9 cellular contexts compared by ENCODE assay signal in the genomic region with DNA sequence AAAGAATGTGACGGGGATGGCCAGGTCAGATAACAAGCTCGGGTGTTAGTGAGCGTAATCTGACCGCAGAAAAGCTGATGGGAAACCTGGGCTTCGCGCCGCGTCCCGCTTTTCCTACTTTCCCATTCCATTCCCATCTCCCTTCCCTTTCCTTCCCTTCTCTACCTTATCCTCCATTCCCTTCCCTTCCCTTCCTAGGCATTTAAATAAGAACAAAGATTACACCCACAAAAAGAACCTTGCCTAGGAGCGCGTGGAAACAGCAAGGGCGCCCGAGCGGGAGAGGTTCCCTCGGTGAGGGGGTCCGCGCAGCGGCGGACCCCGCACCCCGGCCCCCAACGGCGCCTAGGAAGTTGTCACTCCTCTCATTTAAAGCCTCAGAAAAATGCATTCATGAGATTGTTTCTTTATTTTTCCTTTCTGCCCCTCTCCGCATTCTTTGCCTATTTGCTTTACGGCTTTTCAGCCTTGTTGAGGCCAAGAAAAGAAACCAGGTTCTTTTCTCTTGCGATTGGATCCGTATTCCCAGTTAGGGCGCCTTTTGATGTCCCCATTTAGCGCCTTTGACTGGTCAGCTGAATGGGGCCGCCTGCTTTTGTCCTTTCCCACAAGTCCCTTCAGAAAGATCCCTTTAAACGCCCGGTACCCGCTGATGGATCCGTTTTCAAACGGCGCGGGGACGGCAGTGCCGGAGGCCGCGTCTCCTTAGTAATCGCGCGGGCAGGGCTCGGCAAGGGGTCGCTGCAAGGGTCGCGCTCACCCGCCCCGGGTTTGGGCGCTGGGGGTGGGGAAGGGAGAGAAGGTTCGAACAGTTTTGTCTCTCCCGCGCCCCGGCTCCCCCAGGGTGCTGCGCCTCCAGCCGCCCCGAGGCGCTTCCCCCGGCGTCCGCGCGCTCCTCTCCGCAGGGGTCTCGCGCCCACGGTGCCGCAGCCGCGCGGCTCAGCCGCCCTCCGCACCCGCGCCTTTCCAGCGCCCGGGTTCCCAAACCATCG. TPM values are rescaled to one million over a fixed set of nuclear protein-coding genes. Genes with fewer than 3 reads are reported as not detected.
DNase-seq lines count a peak whose midpoint lies in the region; ATAC-seq, FAIRE-seq and TF ChIP-seq lines count a peak whose summit lies in the region.
"Had no signal": no experiment of that assay in that cellular context is flagged by ENCODE, and none has a peak within 500 bp of the region (broad histone marks: within the 10 kb centered on the region; RNA-seq: fewer than 3 reads in every experiment).

No MANE protein-coding gene starts in this region.

- peaks cover 39% of the 10 kb centered on the region for H3K4me1 Mint-ChIP-seq in nephron progenitor cell

- peak overlapping the region; percentile 22 for H3K4me3 ChIP-seq in AG10803 (ENCODE audit: low read length)
- H3K4me3 ChIP-seq in HEK293 (ENCODE audit: low read depth, low read length), result peak overlapping the region; percentile 35
- peak overlapping the region; percentile 17 to 63 (median 31) for H3K4me3 ChIP-seq in H1 (ENCODE audit: extremely low read depth in 1 of 4, insufficient read depth in 2 of 4, low read depth in 3 of 4, low read length in 4 of 4)

- no peak overlapping the region for H3K27ac Mint-ChIP-seq in nephron progenitor cell

- H3K27ac ChIP-seq in HEK293 (ENCODE audit: extremely low read depth, low read depth, low read length) (no peak overlapping the region), H1 (ENCODE audit: low read depth, low read length) (no peak overlapping the region)

- no peaks in the 10 kb centered on the region for H3K36me3 Mint-ChIP-seq in nephron progenitor cell (ENCODE audit: low read depth)

- H3K9ac ChIP-seq in H1 (replicated peaks in 1 of 4; ENCODE audit: extremely low read depth in 1 of 4, low read depth in 3 of 4, low read length in 3 of 4), result no peak overlapping the region

- H3K79me2 ChIP-seq in H1 (ENCODE audit: control insufficient read depth in 1 of 2, insufficient read depth in 2 of 2, low read length in 2 of 2), result no peaks in the 10 kb centered on the region

- 0 out of 2 replicates have a peak overlapping the region, but pooled peaks have one; percentile 68 for H2BK12ac ChIP-seq in H1 (ENCODE audit: low read depth, low read length)

- no peaks in the 10 kb centered on the region for H3K9me3 Mint-ChIP-seq in nephron progenitor cell

- no peak for TF ChIP-seq POLR2A in H1 (IDR thresholded peaks at IDR 0.05; ENCODE audit: control extremely low read depth in 1 of 2, low read depth in 2 of 2, low read length in 2 of 2)

- no peaks in the 10 kb centered on the region for H3K79me1 ChIP-seq in H1 (ENCODE audit: low read depth, low read length)

- H3K18ac ChIP-seq in H1 (ENCODE audit: extremely low read depth, low read length), result no peak overlapping the region; the same call in 1 of the 2 replicates

- no peak overlapping the region for H2BK120ac ChIP-seq in H1 (replicated peaks; ENCODE audit: low read depth, low read length)

- no peak overlapping the region for H2AK5ac ChIP-seq in H1 (ENCODE audit: low read depth, low read length)

- no peak for ATAC-seq in GM18502 (IDR thresholded peaks at IDR 0.05; ENCODE audit: poor library complexity, unreplicated experiment)

- no peak overlapping the region for H4K5ac ChIP-seq in H1 (ENCODE audit: insufficient read length, low read depth, low read length)

- CTCF ChIA-PET in HEK293 (lab: Yijun Ruan, JAX), result interaction anchor here (1.2 kb wide), 1 partner anchor 175 kb away, joined by 3 read pairs; no protein-coding TSS in a partner anchor
- CTCF ChIA-PET in H1 (lab: Charles Lee; ENCODE audit: partially characterized antibody), result interaction anchor here (1.4 to 4.4 kb wide), 7 partner anchors 10 to 155 kb away, joined by 3 to 11 read pairs (median 6); a partner anchor contains a TSS

- FAIRE-seq in H1 (lab: Jason Lieb, UNC), result no peak

- H3K14ac ChIP-seq in H1 (ENCODE audit: insufficient read length), result no peak overlapping the region

- no peak overlapping the region for H2BK20ac ChIP-seq in H1 (ENCODE audit: low read length)

- no peak overlapping the region for H4K8ac ChIP-seq in H1 (ENCODE audit: extremely low read depth, insufficient read depth, low read length)

- peak overlapping the region; percentile 75 to 85 for H3K4me2 ChIP-seq in H1 (ENCODE audit: insufficient read depth in 1 of 2, low read depth in 2 of 2, low read length in 2 of 2)

- H3K4me3 Mint-ChIP-seq in nephron progenitor cell, result peak overlapping the region; percentile 71

- no peak overlapping the region for H3K23ac ChIP-seq in H1 (ENCODE audit: insufficient read length)

- peaks cover 67 to 85% (median 83%) of the 10 kb centered on the region in 4 experiments for H3K27me3 ChIP-seq in H1 (replicated peaks in 1 of 4; ENCODE audit: control insufficient read depth in 3 of 4, extremely low read depth in 1 of 4, insufficient read depth in 3 of 4, low read length in 3 of 4)

- no peak overlapping the region for H2AFZ ChIP-seq in H1 (ENCODE audit: low read length)

- no peak for TF ChIP-seq RAD21 in H1 (IDR thresholded peaks at IDR 0.05 in 1 of 2, conservative IDR thresholded peaks at IDR 0.05 in 1 of 2; ENCODE audit: low read depth in 2 of 2, low read length in 2 of 2)

- H3K9me3 ChIP-seq in HEK293 (ENCODE audit: control insufficient read depth, insufficient read depth, low read depth, low read length) (no peaks in the 10 kb centered on the region), H1 (ENCODE audit: insufficient read depth in 2 of 2, low read depth in 1 of 2, low read length in 1 of 2) (no peaks in the 10 kb centered on the region)

- H2BK5ac ChIP-seq in H1 (ENCODE audit: low read depth, low read length), result no peak overlapping the region

- no peak for TF ChIP-seq CTCF in AG10803 (conservative IDR thresholded peaks at IDR 0.05; ENCODE audit: low read length)
- no peak for TF ChIP-seq CTCF in HEK293 (tag by site-specific recombination; IDR thresholded peaks at IDR 0.05)
- TF ChIP-seq CTCF in H1 (IDR thresholded peaks at IDR 0.05; ENCODE audit: control extremely low read depth in 1 of 3, insufficient read depth in 1 of 3, low read depth in 1 of 3, low read length in 3 of 3), result no peak
- no peak for TF ChIP-seq CTCF in nephron progenitor cell (IDR thresholded peaks at IDR 0.05)

- peaks cover 18 to 25% of the 10 kb centered on the region in 2 experiments for H4K20me1 ChIP-seq in H1 (replicated peaks in 1 of 2; ENCODE audit: control insufficient read depth in 1 of 2, insufficient read depth in 2 of 2, low read length in 2 of 2)

- H3K4me1 ChIP-seq in HEK293 (ENCODE audit: control insufficient read depth, insufficient read depth, low read length) (no peaks in the 10 kb centered on the region), H1 (replicated peaks in 1 of 4; ENCODE audit: control insufficient read depth in 3 of 4, insufficient read depth in 4 of 4, low read length in 3 of 4) (peaks cover 0 to 24% (median 17%) of the 10 kb centered on the region in 4 experiments; a peak in 6 of 7 replicates)

- no peak overlapping the region for H4K91ac ChIP-seq in H1 (replicated peaks; ENCODE audit: insufficient read length, low read length)

- no peak overlapping the region for H3K56ac ChIP-seq in H1 (replicated peaks; ENCODE audit: insufficient read length, low read depth, low read length)

- 2% methylated on average over 68 of the region's 79 CpGs; no CpG with 5 or more reads in 1 of the 2 experiments for WGBS in H1 (ENCODE audit: extremely low coverage in 1 of 2, insufficient coverage in 1 of 2, insufficient read length in 1 of 2, insufficient replicate concordance in 2 of 2, low coverage in 1 of 2, low lambda C conversion rate in 2 of 2, missing lambda C conversion rate in 1 of 2), 2 experiments

- peaks cover 5% of the 10 kb centered on the region; the same call in 1 of the 2 replicates for H3K23me2 ChIP-seq in H1 (ENCODE audit: low read depth, low read length)

- TF ChIP-seq EP300 in H1 (IDR thresholded peaks at IDR 0.05; ENCODE audit: borderline replicate concordance in 1 of 2, low read depth in 2 of 2, low read length in 2 of 2), result no peak

- H3K4ac ChIP-seq in H1 (replicated peaks; ENCODE audit: insufficient read length, low read depth, low read length), result no peak overlapping the region

- no peaks in the 10 kb centered on the region for H3K36me3 ChIP-seq in HEK293 (ENCODE audit: control insufficient read depth in 2 of 2, insufficient read depth in 1 of 2, low read length in 2 of 2)
- H3K36me3 ChIP-seq in H1 (ENCODE audit: control insufficient read depth in 2 of 4, insufficient read depth in 4 of 4, low read length in 3 of 4), result no peaks in the 10 kb centered on the region; a peak in 1 of 8 replicates

- POLR2A ChIA-PET in HEK293 (lab: Yijun Ruan, JAX) (no interaction called here), H1 (lab: Charles Lee; ENCODE audit: partially characterized antibody) (interaction anchor here (4.7 kb wide), 1 partner anchor 15 kb away, joined by 25 read pairs; no protein-coding TSS in a partner anchor)

- no peak for DNase-seq in AG10803 (ENCODE audit: low read depth)
- peak in 1 of 2 experiments; percentile 65 for DNase-seq in H1 (ENCODE audit: low read depth in 1 of 2, low spot score in 2 of 2)
- peak; percentile 49 for DNase-seq in nephron progenitor cell
- DNase-seq in NCI-H1694 (lab: John Stamatoyannopoulos, UW), result no peak
- DNase-seq in SKM-1 treated with dmso at 0.1 percent for 144 hours (lab: John Stamatoyannopoulos, UW; ENCODE audit: unreplicated experiment), result no peak
- DNase-seq in HCEC 1CT, result no peak
- DNase-seq: stimulated activated CD8-positive, alpha-beta memory T cell treated with anti-CD3 and anti-CD28 coated beads, Interleukin-4, amount 100 ng/mL, for 48 hours had no signal

- H2BK15ac ChIP-seq in H1 (ENCODE audit: low read length), result no peak overlapping the region

- peaks cover 100% of the 10 kb centered on the region for H3K27me3 Mint-ChIP-seq in nephron progenitor cell (ENCODE audit: low read depth, poor library complexity)

TF ChIP-seq in HEK293, 187 proteins besides CTCF, POLR2A, EP300 and RAD21:
- 0 out of 2 replicates have a peak, but pooled peaks have one; percentile 16 for TF ChIP-seq PRDM1 (tag by site-specific recombination; IDR thresholded peaks at IDR 0.05)
- no peak for TF ChIP-seq ZNF292 (tag by site-specific recombination; IDR thresholded peaks at IDR 0.05; ENCODE audit: borderline replicate concordance, low read depth)

TF ChIP-seq in H1, 55 proteins besides CTCF, POLR2A, EP300 and RAD21 (continues in another document):
- no peak for TF ChIP-seq PHF8 (conservative IDR thresholded peaks at IDR 0.05; ENCODE audit: low read depth, low read length)
- TF ChIP-seq TAF1 (IDR thresholded peaks at IDR 0.05; ENCODE audit: low read depth, low read length), result no peak
- TF ChIP-seq SP1 (IDR thresholded peaks at IDR 0.05; ENCODE audit: low read depth, low read length), result no peak
- TF ChIP-seq NRF1 (IDR thresholded peaks at IDR 0.05; ENCODE audit: low read depth, low read length), result no peak

RNA-seq across cellular contexts. Expression of a gene that starts 54.1 kb away (rescaled TPM):
- 86.7 and 94.4 TPM in 2 replicates for total RNA-seq in H1 (2021; fragmentation: NEBNext Ultra II Directional; extraction: Animal tissue kit (Norgen Biotek cat#: 25700))
- 72.5 and 86.6 TPM in 2 replicates for polyA plus RNA-seq in H1 (2011; rRNA removed)
- polyA plus RNA-seq in H1 (2011; cell fraction: cytosol; rRNA removed), result 51.6 TPM
- 54.2 TPM for polyA plus RNA-seq in H1 (2011; cell fraction: nucleus; rRNA removed)
- 32.0 to 50.1 TPM (median 41.5 TPM) in 4 replicates for polyA plus RNA-seq in H1 (2012, experiment 1 of 2)
- 13.5 TPM for polyA plus RNA-seq in H1 (2012, experiment 2 of 2)
- polyA plus RNA-seq in H1 (2013, experiment 1 of 2), result 88.9 TPM
- polyA plus RNA-seq in H1 (2013, experiment 2 of 2), result 111 TPM
- 250 and 322 TPM in 2 replicates for polyA minus RNA-seq in H1 (2011; rRNA and poly(A)+ RNA removed)
- 84.2 TPM for polyA minus RNA-seq in H1 (2011; cell fraction: cytosol; rRNA and poly(A)+ RNA removed)
- polyA minus RNA-seq in H1 (2011; cell fraction: nucleus; rRNA and poly(A)+ RNA removed), result 100 TPM
